In genomic region chr1:228315484-228315944, GRCh38 we compare ENCODE assay signal across 19 cellular contexts.
DNase-seq lines count a peak whose midpoint lies in the region; ATAC-seq and TF ChIP-seq lines count a peak whose summit lies in the region.
"Had no signal": no experiment of that assay in that cellular context is flagged by ENCODE, and none has a peak within 500 bp of the region (broad histone marks: within the 10 kb centered on the region; RNA-seq: fewer than 3 reads in every experiment).

No MANE protein-coding gene starts in this region.

- peak overlapping the region; percentile 65 for H3K18ac ChIP-seq in neuronal stem cell (ENCODE audit: low read length)

- no peak for ATAC-seq in RWPE2 (ENCODE audit: low read depth)
- ATAC-seq in gastrocnemius medialis: no peak
- no peak for ATAC-seq in CD8-positive, alpha-beta T cell
- ATAC-seq in GM19397 (IDR thresholded peaks at IDR 0.05; ENCODE audit: unreplicated experiment): no peak
- ATAC-seq: HCT116 had no signal

- no peak overlapping the region for H2AK5ac ChIP-seq in neuronal stem cell (ENCODE audit: low read depth, low read length)

- no peak overlapping the region for H2BK5ac ChIP-seq in neuronal stem cell (ENCODE audit: low read length)

- H3K9me3 ChIP-seq in RWPE2 (ENCODE audit: severe bottlenecking) (no peaks in the 10 kb centered on the region), neuronal stem cell (replicated peaks in 1 of 2; ENCODE audit: control insufficient read depth in 2 of 2, insufficient read depth in 1 of 2, low read depth in 1 of 2, low read length in 2 of 2) (peaks cover 10 to 14% of the 10 kb centered on the region in 2 donors), gastrocnemius medialis (no peaks in the 10 kb centered on the region), transverse colon (no peaks in the 10 kb centered on the region)
- H3K9me3 ChIP-seq in CD8-positive, alpha-beta T cell (ENCODE audit: low read length): no peaks in the 10 kb centered on the region

- no peaks in the 10 kb centered on the region for H3K36me3 ChIP-seq in RWPE2 (ENCODE audit: low read depth)
- H3K36me3 ChIP-seq in neuronal stem cell (replicated peaks in 1 of 2; ENCODE audit: control insufficient read depth in 2 of 2, insufficient read depth in 2 of 2, low read length in 2 of 2): peaks cover 0 to 19% of the 10 kb centered on the region in 2 donors
- H3K36me3 ChIP-seq in gastrocnemius medialis: peaks cover 0 to 76% of the 10 kb centered on the region in 2 donors
- peaks cover 14% of the 10 kb centered on the region for H3K36me3 ChIP-seq in CD8-positive, alpha-beta T cell (ENCODE audit: insufficient read depth, low read length)
- no peaks in the 10 kb centered on the region for H3K36me3 ChIP-seq in transverse colon

- TF ChIP-seq POLR2A in gastrocnemius medialis (IDR thresholded peaks at IDR 0.05): no peak
- TF ChIP-seq POLR2A in transverse colon (IDR thresholded peaks at IDR 0.05): no peak

- no peaks in the 10 kb centered on the region for H3K4me1 ChIP-seq in RWPE2 (ENCODE audit: insufficient read depth, poor library complexity, severe bottlenecking)
- H3K4me1 ChIP-seq in neuronal stem cell (ENCODE audit: control insufficient read depth in 2 of 2, insufficient read depth in 1 of 2, low read depth in 1 of 2, low read length in 2 of 2): no peaks in the 10 kb centered on the region
- peaks cover 6 to 20% of the 10 kb centered on the region in 2 donors for H3K4me1 ChIP-seq in gastrocnemius medialis
- no peaks in the 10 kb centered on the region for H3K4me1 ChIP-seq in CD8-positive, alpha-beta T cell (ENCODE audit: insufficient read depth, low read length)
- H3K4me1 ChIP-seq in transverse colon: no peaks in the 10 kb centered on the region
- H3K4me1 ChIP-seq: BLaER1 had no signal

- no peak overlapping the region for H3K9ac ChIP-seq in neuronal stem cell (ENCODE audit: low read depth, low read length, poor library complexity)
- H3K9ac ChIP-seq: BLaER1 had no signal

- in situ Hi-C loops in gastrocnemius medialis (cut with MboI; ENCODE audit: low sequenced_read_pairs in 4 of 4): no loop called here
- in situ Hi-C loops in transverse colon (cut with MboI; ENCODE audit: low pct_ligation_motif_present in 1 of 4, low pct_unique_long_range_greater_than_20kb in 1 of 4, low sequenced_read_pairs in 3 of 4): no loop called here

- H3K4me3 Mint-ChIP-seq in activated naive CD4-positive, alpha-beta T cell treated with anti-CD3 and anti-CD28 coated beads, Interleukin-2, amount 10 ng/mL, durations not matched to agents 7 days and 5 days: no peak overlapping the region
- no peak overlapping the region for H3K4me3 Mint-ChIP-seq in activated naive CD4-positive, alpha-beta T cell treated with anti-CD3 and anti-CD28 coated beads for 36 hours
- no peak overlapping the region for H3K4me3 Mint-ChIP-seq in CD8-positive, alpha-beta T cell
- H3K4me3 Mint-ChIP-seq: CD8-positive, alpha-beta memory T cell had no signal

- H3K4me3 ChIP-seq in RWPE2 (ENCODE audit: severe bottlenecking): no peak overlapping the region
- H3K4me3 ChIP-seq in neuronal stem cell (ENCODE audit: low read length in 2 of 2): no peak overlapping the region
- no peak overlapping the region for H3K4me3 ChIP-seq in gastrocnemius medialis
- H3K4me3 ChIP-seq in CD8-positive, alpha-beta T cell (ENCODE audit: low read depth, low read length): no peak overlapping the region
- H3K4me3 ChIP-seq in transverse colon: no peak overlapping the region
- H3K4me3 ChIP-seq: BLaER1 had no signal

- peaks cover 12% of the 10 kb centered on the region for H3K9me3 Mint-ChIP-seq in activated naive CD4-positive, alpha-beta T cell treated with anti-CD3 and anti-CD28 coated beads, Interleukin-2, amount 10 ng/mL, durations not matched to agents 7 days and 5 days
- H3K9me3 Mint-ChIP-seq in activated naive CD4-positive, alpha-beta T cell treated with anti-CD3 and anti-CD28 coated beads for 36 hours: no peaks in the 10 kb centered on the region
- no peaks in the 10 kb centered on the region for H3K9me3 Mint-ChIP-seq in CD8-positive, alpha-beta T cell

- no peak overlapping the region for H2BK12ac ChIP-seq in neuronal stem cell (ENCODE audit: low read length)

- H3K27ac ChIP-seq in RWPE2 (ENCODE audit: poor library complexity, severe bottlenecking) (no peak overlapping the region), neuronal stem cell (replicated peaks; ENCODE audit: low read length) (no peak overlapping the region), gastrocnemius medialis (peak overlapping the region; percentile 69 to 89 (median 84)), transverse colon (no peak overlapping the region)
- no peak overlapping the region for H3K27ac ChIP-seq in CD8-positive, alpha-beta T cell (ENCODE audit: low read depth, low read length)
- H3K27ac ChIP-seq: BLaER1, RWPE1 had no signal

- H3K27ac Mint-ChIP-seq in activated naive CD4-positive, alpha-beta T cell treated with anti-CD3 and anti-CD28 coated beads, Interleukin-2, amount 10 ng/mL, durations not matched to agents 7 days and 5 days: no peak overlapping the region
- H3K27ac Mint-ChIP-seq in activated naive CD4-positive, alpha-beta T cell treated with anti-CD3 and anti-CD28 coated beads for 36 hours: no peak overlapping the region
- H3K27ac Mint-ChIP-seq in CD8-positive, alpha-beta T cell: no peak overlapping the region
- H3K27ac Mint-ChIP-seq: CD8-positive, alpha-beta memory T cell had no signal

- CTCF ChIA-PET in activated naive CD4-positive, alpha-beta T cell treated with anti-CD3 and anti-CD28 coated beads, Interleukin-2, amount 10 ng/mL, durations not matched to agents 7 days and 5 days (lab: Charles Lee): no interaction called here
- CTCF ChIA-PET in activated naive CD4-positive, alpha-beta T cell treated with anti-CD3 and anti-CD28 coated beads for 36 hours (lab: Charles Lee): no interaction called here
- CTCF ChIA-PET in CD8-positive, alpha-beta T cell (lab: Charles Lee): no interaction called here

- H2BK120ac ChIP-seq in neuronal stem cell (ENCODE audit: low read depth, low read length): no peak overlapping the region

- TF ChIP-seq CTCF in RWPE2 (IDR thresholded peaks at IDR 0.05; ENCODE audit: poor library complexity, severe bottlenecking) (no peak), gastrocnemius medialis (IDR thresholded peaks at IDR 0.05 in 4 of 5, conservative IDR thresholded peaks at IDR 0.05 in 1 of 5) (no peak), transverse colon (IDR thresholded peaks at IDR 0.05) (no peak)
- TF ChIP-seq CTCF in CD8-positive, alpha-beta T cell (IDR thresholded peaks at IDR 0.05): no peak

- no peak overlapping the region for H2AFZ ChIP-seq in neuronal stem cell (ENCODE audit: low read length)

- TF ChIP-seq EP300 in transverse colon (IDR thresholded peaks at IDR 0.05; ENCODE audit: low read depth): no peak

- no peak overlapping the region for H4K91ac ChIP-seq in neuronal stem cell (ENCODE audit: low read depth, low read length, poor library complexity)

- H3K14ac ChIP-seq in neuronal stem cell (ENCODE audit: low read length): no peak overlapping the region

- no CpG with 5 or more reads among the region's 17 CpGs for WGBS in neuronal stem cell (ENCODE audit: extremely low coverage in 2 of 2, insufficient read length in 2 of 2, insufficient replicate concordance in 1 of 2), 2 donors
- WGBS in transverse colon (ENCODE audit: low coverage in 1 of 2), 2 donors: 91% methylated on average over 16 of the region's 17 CpGs; no CpG with 5 or more reads in 1 of the 2 donors

- no peak overlapping the region for H4K8ac ChIP-seq in neuronal stem cell (ENCODE audit: low read depth, low read length)

- peak overlapping the region; percentile 5 for H3K23ac ChIP-seq in neuronal stem cell (ENCODE audit: low read depth, low read length, poor library complexity)

- no peaks in the 10 kb centered on the region for H3K4me1 Mint-ChIP-seq in activated naive CD4-positive, alpha-beta T cell treated with anti-CD3 and anti-CD28 coated beads, Interleukin-2, amount 10 ng/mL, durations not matched to agents 7 days and 5 days
- no peaks in the 10 kb centered on the region for H3K4me1 Mint-ChIP-seq in activated naive CD4-positive, alpha-beta T cell treated with anti-CD3 and anti-CD28 coated beads for 36 hours (ENCODE audit: low read depth)
- H3K4me1 Mint-ChIP-seq in CD8-positive, alpha-beta T cell (ENCODE audit: low read depth): no peaks in the 10 kb centered on the region
- H3K4me1 Mint-ChIP-seq: CD8-positive, alpha-beta memory T cell had no signal

- intact Hi-C loops in activated naive CD4-positive, alpha-beta T cell treated with anti-CD3 and anti-CD28 coated beads for 36 hours (cut with micrococcal nuclease): no loop called here
- intact Hi-C loops in gastrocnemius medialis (cut with DNase I; ENCODE audit: low total_unique reads) (no loop called here), transverse colon (cut with DNase I; ENCODE audit: low total_unique reads) (no loop called here)
- intact Hi-C loops in CD8-positive, alpha-beta T cell (cut with DNase I, micrococcal nuclease): no loop called here

- no peak overlapping the region for H3K4me2 ChIP-seq in neuronal stem cell (ENCODE audit: insufficient read depth, low read length, poor library complexity, severe bottlenecking)
- H3K4me2 ChIP-seq: BLaER1 had no signal

- H3K36me3 Mint-ChIP-seq in activated naive CD4-positive, alpha-beta T cell treated with anti-CD3 and anti-CD28 coated beads, Interleukin-2, amount 10 ng/mL, durations not matched to agents 7 days and 5 days: no peaks in the 10 kb centered on the region
- peaks cover 6% of the 10 kb centered on the region for H3K36me3 Mint-ChIP-seq in activated naive CD4-positive, alpha-beta T cell treated with anti-CD3 and anti-CD28 coated beads for 36 hours (ENCODE audit: low read depth)
- peaks cover 22% of the 10 kb centered on the region for H3K36me3 Mint-ChIP-seq in CD8-positive, alpha-beta T cell

- peaks cover 1% of the 10 kb centered on the region for H3K79me1 ChIP-seq in neuronal stem cell (ENCODE audit: low read depth, low read length)

- H3K27me3 Mint-ChIP-seq in activated naive CD4-positive, alpha-beta T cell treated with anti-CD3 and anti-CD28 coated beads, Interleukin-2, amount 10 ng/mL, durations not matched to agents 7 days and 5 days: no peaks in the 10 kb centered on the region
- no peaks in the 10 kb centered on the region for H3K27me3 Mint-ChIP-seq in activated naive CD4-positive, alpha-beta T cell treated with anti-CD3 and anti-CD28 coated beads for 36 hours (ENCODE audit: low read depth)
- no peaks in the 10 kb centered on the region for H3K27me3 Mint-ChIP-seq in CD8-positive, alpha-beta T cell (ENCODE audit: low read depth)
- H3K27me3 Mint-ChIP-seq: CD8-positive, alpha-beta memory T cell had no signal

- H3K27me3 ChIP-seq in RWPE2 (ENCODE audit: insufficient read depth, poor library complexity, severe bottlenecking) (no peaks in the 10 kb centered on the region), neuronal stem cell (ENCODE audit: control insufficient read depth in 3 of 3, insufficient read depth in 3 of 3, low read depth in 1 of 3, low read length in 3 of 3) (no peaks in the 10 kb centered on the region), gastrocnemius medialis (no peaks in the 10 kb centered on the region), transverse colon (no peaks in the 10 kb centered on the region)
- no peaks in the 10 kb centered on the region for H3K27me3 ChIP-seq in CD8-positive, alpha-beta T cell (ENCODE audit: insufficient read depth, low read length)
- H3K27me3 ChIP-seq: BLaER1 had no signal

- POLR2A ChIA-PET in CD8-positive, alpha-beta T cell (lab: Charles Lee): no interaction called here

- no peak overlapping the region for H2BK15ac ChIP-seq in neuronal stem cell (ENCODE audit: low read length)

- H3K4ac ChIP-seq in neuronal stem cell (ENCODE audit: low read length): no peak overlapping the region

- peak; percentile 15 for DNase-seq in activated naive CD4-positive, alpha-beta T cell treated with anti-CD3 and anti-CD28 coated beads, Interleukin-2, amount 10 ng/mL, durations not matched to agents 7 days and 5 days
- DNase-seq in activated naive CD4-positive, alpha-beta T cell treated with anti-CD3 and anti-CD28 coated beads for 36 hours: no peak
- DNase-seq in RWPE2 (ENCODE audit: low spot score) (peak; percentile 17), neuronal stem cell (ENCODE audit: low spot score) (no peak), gastrocnemius medialis (peak in 1 of 2 donors; percentile 23), transverse colon (no peak)
- DNase-seq in CD8-positive, alpha-beta T cell: no peak
- DNase-seq: DMS79, KBM-7, MV-4-11, NCI-H1417 treated with DMSO at 0.1 percent for 48 hours, NCI-H2029, NCI-H2171 treated with DMSO at 0.1 percent for 48 hours, NCI-H446 treated with DMSO at 0.1 percent for 48 hours had no signal

Comparison
In these comparisons a context has a peak if more than half of its experiments do, and no peak if none do; other contexts are left out.
1. DNase-seq: peak in activated naive CD4-positive, alpha-beta T cell treated with anti-CD3 and anti-CD28 coated beads, Interleukin-2, amount 10 ng/mL, durations not matched to agents 7 days and 5 days (single experiment) and RWPE2 (single experiment); none in activated naive CD4-positive, alpha-beta T cell treated with anti-CD3 and anti-CD28 coated beads for 36 hours (single experiment), neuronal stem cell (single experiment), CD8-positive, alpha-beta T cell (0 of 7) and transverse colon (single experiment).
2. H3K27ac ChIP-seq: peak in gastrocnemius medialis (4 of 4); none in RWPE2 (single experiment), neuronal stem cell (single experiment), CD8-positive, alpha-beta T cell (single experiment) and transverse colon (0 of 4).